In genomic region chr2:226716126-226716525, GRCh38 we compare ENCODE assay signal across 19 cellular contexts.
DNase-seq lines count a peak whose midpoint lies in the region; ATAC-seq and TF ChIP-seq lines count a peak whose summit lies in the region.
"Had no signal": no experiment of that assay in that cellular context is flagged by ENCODE, and none has a peak within 500 bp of the region (broad histone marks: within the 10 kb centered on the region; RNA-seq: fewer than 3 reads in every experiment).

No MANE protein-coding gene starts in this region.

- H3K27ac ChIP-seq in CD4-positive, alpha-beta T cell (ENCODE audit: low read depth, low read length), result no peak overlapping the region

- H3K27me3 ChIP-seq in CD4-positive, alpha-beta T cell (ENCODE audit: control insufficient read depth, insufficient read depth, low read length), result peaks cover 11% of the 10 kb centered on the region
- H3K27me3 ChIP-seq: MG63 had no signal

- DNase-seq in NCI-H1436 treated with DMSO at 0.1 percent for 48 hours (lab: John Stamatoyannopoulos, UW) (no peak), glomerular visceral epithelial cell (ENCODE audit: extremely low spot score) (no peak)
- DNase-seq in CD4-positive, alpha-beta T cell, result no peak
- DNase-seq: activated CD4-positive, alpha-beta T cell treated with anti-CD3 and anti-CD28 coated beads, Interleukin-2, amount 50 U/mL, for 48 hours; amniotic stem cell; cerebellar nuclear complex; foreskin fibroblast; HCEC 1CT; left ventricle myocardium superior; MG63; NCI-H2029; OCI-M1; SK-N-SH; stimulated activated CD4-positive, alpha-beta T cell treated with anti-CD3 and anti-CD28 coated beads, Interleukin-12 subunit alpha, Interleukin-12 subunit beta, amount 100 ng/mL, for 4 hours had no signal

- H3K4me1 Mint-ChIP-seq in CD4-positive, alpha-beta T cell (ENCODE audit: low read depth), result no peaks in the 10 kb centered on the region

- CTCF ChIA-PET in CD4-positive, alpha-beta T cell (lab: Charles Lee), result no interaction called here

- ATAC-seq in GM18498 (IDR thresholded peaks at IDR 0.05; ENCODE audit: unreplicated experiment) (peak; percentile 55), GM19025 (IDR thresholded peaks at IDR 0.05; ENCODE audit: low read depth, unreplicated experiment) (peak; percentile 65), HG02642 (IDR thresholded peaks at IDR 0.05; ENCODE audit: poor library complexity, unreplicated experiment) (peak; percentile 71), HG03469 (IDR thresholded peaks at IDR 0.05; ENCODE audit: unreplicated experiment) (peak; percentile 42), GM19452 (IDR thresholded peaks at IDR 0.05; ENCODE audit: unreplicated experiment) (no peak)
- no peak for ATAC-seq in CD4-positive, alpha-beta T cell (ENCODE audit: poor library complexity)
- ATAC-seq: left ventricle myocardium superior had no signal

- H3K4me3 Mint-ChIP-seq in CD4-positive, alpha-beta T cell, result no peak overlapping the region

- POLR2A ChIA-PET in CD4-positive, alpha-beta T cell (lab: Charles Lee), result no interaction called here

- H3K27ac Mint-ChIP-seq in CD4-positive, alpha-beta T cell, result no peak overlapping the region

- no peaks in the 10 kb centered on the region for H3K36me3 Mint-ChIP-seq in CD4-positive, alpha-beta T cell (ENCODE audit: low read depth)

- intact Hi-C loops in CD4-positive, alpha-beta T cell (cut with DNase I, micrococcal nuclease), result no loop called here

- H3K9me3 ChIP-seq in CD4-positive, alpha-beta T cell (ENCODE audit: control insufficient read depth, low read length), result no peaks in the 10 kb centered on the region
- H3K9me3 ChIP-seq: MG63, SK-N-SH had no signal

- H3K27me3 Mint-ChIP-seq in CD4-positive, alpha-beta T cell, result peaks cover 11% of the 10 kb centered on the region

- no peaks in the 10 kb centered on the region for H3K9me3 Mint-ChIP-seq in CD4-positive, alpha-beta T cell

- TF ChIP-seq CTCF in CD4-positive, alpha-beta T cell (IDR thresholded peaks at IDR 0.05), result no peak

Comparison
In these comparisons a context has a peak if more than half of its experiments do, and no peak if none do; other contexts are left out.
1. ATAC-seq: peak in GM18498 (single experiment), GM19025 (single experiment), HG02642 (single experiment) and HG03469 (single experiment); none in GM19452 (single experiment) and CD4-positive, alpha-beta T cell (single experiment).